8 cellular contexts compared by ENCODE assay signal in the genomic region with DNA sequence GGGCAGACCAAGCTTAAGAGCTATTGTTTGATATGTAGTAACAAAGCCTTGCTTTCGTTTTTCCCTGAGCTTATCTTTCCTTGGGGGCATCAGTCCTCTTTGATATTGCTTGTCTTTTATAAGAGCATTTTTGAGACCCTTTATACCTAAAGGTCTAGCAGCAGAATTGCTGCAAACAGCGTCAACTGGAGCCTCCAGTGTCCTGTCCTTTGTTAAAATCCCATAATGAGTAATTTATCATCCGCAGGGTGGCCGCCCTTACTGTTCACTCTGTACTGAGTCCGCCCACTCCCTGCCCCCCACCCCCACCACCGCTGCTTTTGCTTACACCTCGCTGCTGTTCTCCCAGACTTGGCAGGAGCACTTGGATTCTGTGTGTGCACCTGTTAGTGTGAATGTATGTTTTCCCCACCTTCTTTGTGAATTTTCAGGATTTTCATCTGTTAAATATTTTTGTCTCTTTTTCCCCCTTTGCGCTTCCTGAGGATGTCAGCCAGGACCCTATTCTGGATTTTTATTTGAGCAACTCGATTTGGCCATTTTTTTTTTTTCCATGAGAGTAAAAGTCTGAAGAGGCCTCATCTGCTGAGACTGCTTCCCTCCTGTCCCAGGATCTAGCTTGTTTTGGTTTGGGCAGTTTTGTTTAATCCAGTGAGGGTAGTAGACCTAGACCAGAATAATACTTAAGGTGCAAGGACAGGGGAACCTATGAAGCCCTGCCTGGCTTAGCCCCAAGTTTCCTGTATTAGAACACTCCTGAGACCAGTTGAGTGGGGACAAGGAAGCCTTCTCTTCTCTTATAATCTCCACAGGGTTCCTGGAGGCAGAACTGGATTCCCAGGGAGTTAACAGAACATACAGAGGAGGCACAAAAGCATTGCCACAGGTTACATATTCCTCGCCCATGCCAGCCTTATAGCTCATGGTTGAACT. TPM values are rescaled to one million over a fixed set of nuclear protein-coding genes. Genes with fewer than 3 reads are reported as not detected.
DNase-seq lines count a peak whose midpoint lies in the region; ATAC-seq, FAIRE-seq and TF ChIP-seq lines count a peak whose summit lies in the region.

No MANE protein-coding gene starts in this region.

- DNase-seq in Panc1 (ENCODE audit: low read depth, low spot score) (no peak), frontal cortex (ENCODE audit: low spot score in 2 of 2) (no peak), ureter (ENCODE audit: low spot score) (no peak), putamen (ENCODE audit: low spot score) (no peak)
- DNase-seq in stimulated activated CD8-positive, alpha-beta memory T cell treated with anti-CD3 and anti-CD28 coated beads, Interleukin-4, amount 100 ng/mL, for 48 hours: peak; percentile 42

- TF ChIP-seq CTCF in HEK293 (tag by site-specific recombination; IDR thresholded peaks at IDR 0.05) (no peak), Panc1 (IDR thresholded peaks at IDR 0.05) (no peak), gastroesophageal sphincter (IDR thresholded peaks at IDR 0.05) (no peak)

- TF ChIP-seq EP300 in gastroesophageal sphincter (IDR thresholded peaks at IDR 0.05): no peak

- intact Hi-C loops in Panc1 (cut with micrococcal nuclease; ENCODE audit: unreplicated experiment): no loop called here

- ATAC-seq in Panc1 (no peak), gastroesophageal sphincter (no peak), HG02759 (IDR thresholded peaks at IDR 0.05; ENCODE audit: unreplicated experiment) (no peak)

- H3K4me3 ChIP-seq in HEK293 (ENCODE audit: low read depth, low read length) (no peak overlapping the region), Panc1 (ENCODE audit: low read depth in 2 of 2, low read length in 2 of 2) (0 out of 4 replicates have a peak overlapping the region, but pooled peaks of 1 of the 2 experiments have one; percentile 1), gastroesophageal sphincter (no peak overlapping the region)

- CTCF ChIA-PET in HEK293 (lab: Yijun Ruan, JAX): interaction anchor here (0.6 to 4.1 kb wide), 11 partner anchors 7 to 406 kb away, joined by 3 to 36 read pairs (median 4); a partner anchor contains a TSS
- CTCF ChIA-PET in Panc1 (lab: Charles Lee): interaction anchor here (1.4 kb wide), 1 partner anchor 13 kb away, joined by 9 read pairs; no protein-coding TSS in a partner anchor

- POLR2A ChIA-PET in HEK293 (lab: Yijun Ruan, JAX) (interaction anchor here (1.8 kb wide), 1 partner anchor 118 kb away, joined by 3 read pairs; a partner anchor contains a TSS), Panc1 (lab: Charles Lee) (no interaction called here)

- H3K9me3 ChIP-seq in HEK293 (ENCODE audit: control insufficient read depth, insufficient read depth, low read depth, low read length): no peaks in the 10 kb centered on the region
- no peaks in the 10 kb centered on the region for H3K9me3 ChIP-seq in Panc1 (ENCODE audit: control insufficient read depth, insufficient read depth, low read depth, low read length)
- no peaks in the 10 kb centered on the region for H3K9me3 ChIP-seq in gastroesophageal sphincter

- H3K27ac ChIP-seq in HEK293 (ENCODE audit: extremely low read depth, low read depth, low read length): peak overlapping the region; percentile 72
- peak overlapping the region; percentile 98 for H3K27ac ChIP-seq in Panc1 (ENCODE audit: low read length)
- H3K27ac ChIP-seq in gastroesophageal sphincter: peak overlapping the region; percentile 90 to 98 (median 96)

- no TSS peak for BruUV-seq in Panc1 (replicated peaks; lab: Mats Ljungman, UMichigan)

- in situ Hi-C loops in Panc1 (cut with HindIII; ENCODE audit: low pct_unique_long_range_greater_than_20kb, low sequenced_read_pairs): no loop called here

- H3K27me3 ChIP-seq in Panc1 (ENCODE audit: control insufficient read depth, insufficient read depth, low read length) (no peaks in the 10 kb centered on the region), gastroesophageal sphincter (no peaks in the 10 kb centered on the region)

- TF ChIP-seq POLR2A in gastroesophageal sphincter (IDR thresholded peaks at IDR 0.05): no peak

- 34 to 49% methylated on average over 4 to 9 of the region's 10 CpGs for WGBS in gastroesophageal sphincter (ENCODE audit: low coverage in 1 of 2), 2 donors

- H3K36me3 ChIP-seq in HEK293 (ENCODE audit: control insufficient read depth in 2 of 2, insufficient read depth in 1 of 2, low read length in 2 of 2) (peaks cover 7 to 13% of the 10 kb centered on the region in 2 experiments; a peak in 2 of 3 replicates), Panc1 (ENCODE audit: control insufficient read depth, insufficient read depth, low read length) (no peaks in the 10 kb centered on the region), gastroesophageal sphincter (peaks cover 0 to 32% of the 10 kb centered on the region in 2 donors)

- H3K4me1 ChIP-seq in HEK293 (ENCODE audit: control insufficient read depth, insufficient read depth, low read length) (peaks cover 39% of the 10 kb centered on the region), Panc1 (ENCODE audit: control insufficient read depth, insufficient read depth, low read length) (peaks cover 52% of the 10 kb centered on the region), gastroesophageal sphincter (peaks cover 46 to 77% (median 49%) of the 10 kb centered on the region in 3 donors)

- FAIRE-seq in frontal cortex (lab: Jason Lieb, UNC): no peak

TF ChIP-seq in HEK293, 187 proteins besides CTCF, POLR2A, EP300 and RAD21 (continues in another document):
- TF ChIP-seq SP7 (tag by site-specific recombination; IDR thresholded peaks at IDR 0.05): 0 out of 2 replicates have a peak, but pooled peaks have one; percentile 13
- TF ChIP-seq GFI1B (tag by site-specific recombination; IDR thresholded peaks at IDR 0.05): no peak
- TF ChIP-seq, protein P1, sequence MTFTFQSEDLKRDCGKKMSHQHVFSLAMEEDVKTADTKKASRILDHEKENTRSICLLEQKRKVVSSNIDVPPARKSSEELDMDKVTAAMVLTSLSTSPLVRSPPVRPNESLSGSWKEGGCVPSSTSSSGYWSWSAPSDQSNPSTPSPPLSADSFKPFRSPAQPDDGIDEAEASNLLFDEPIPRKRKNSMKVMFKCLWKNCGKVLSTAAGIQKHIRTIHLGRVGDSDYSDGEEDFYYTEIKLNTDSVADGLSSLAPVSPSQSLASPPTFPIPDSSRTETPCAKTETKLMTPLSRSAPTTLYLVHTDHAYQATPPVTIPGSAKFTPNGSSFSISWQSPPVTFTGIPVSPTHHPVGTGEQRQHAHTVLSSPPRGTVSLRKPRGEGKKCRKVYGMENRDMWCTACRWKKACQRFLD (tag by site-specific recombination; IDR thresholded peaks at IDR 0.05): no peak
- TF ChIP-seq ZFP41 (tag by site-specific recombination; IDR thresholded peaks at IDR 0.05; ENCODE audit: borderline replicate concordance): no peak
- no peak for TF ChIP-seq ZNF266 (tag by site-specific recombination; IDR thresholded peaks at IDR 0.05; ENCODE audit: low read depth)
- no peak for TF ChIP-seq ZBTB7A (tag by site-specific recombination; IDR thresholded peaks at IDR 0.05; ENCODE audit: low read depth)
- no peak for TF ChIP-seq ZNF621 (tag by site-specific recombination; IDR thresholded peaks at IDR 0.05)
- no peak for TF ChIP-seq ZNF16 (tag by site-specific recombination; IDR thresholded peaks at IDR 0.05; ENCODE audit: low read depth)
- TF ChIP-seq BCL11B (tag by site-specific recombination; IDR thresholded peaks at IDR 0.05; ENCODE audit: low read depth): no peak
- TF ChIP-seq ZNF514 (tag by site-specific recombination; IDR thresholded peaks at IDR 0.05): no peak
- TF ChIP-seq ZNF10 (tag by site-specific recombination; IDR thresholded peaks at IDR 0.05): no peak
- TF ChIP-seq, protein P2, sequence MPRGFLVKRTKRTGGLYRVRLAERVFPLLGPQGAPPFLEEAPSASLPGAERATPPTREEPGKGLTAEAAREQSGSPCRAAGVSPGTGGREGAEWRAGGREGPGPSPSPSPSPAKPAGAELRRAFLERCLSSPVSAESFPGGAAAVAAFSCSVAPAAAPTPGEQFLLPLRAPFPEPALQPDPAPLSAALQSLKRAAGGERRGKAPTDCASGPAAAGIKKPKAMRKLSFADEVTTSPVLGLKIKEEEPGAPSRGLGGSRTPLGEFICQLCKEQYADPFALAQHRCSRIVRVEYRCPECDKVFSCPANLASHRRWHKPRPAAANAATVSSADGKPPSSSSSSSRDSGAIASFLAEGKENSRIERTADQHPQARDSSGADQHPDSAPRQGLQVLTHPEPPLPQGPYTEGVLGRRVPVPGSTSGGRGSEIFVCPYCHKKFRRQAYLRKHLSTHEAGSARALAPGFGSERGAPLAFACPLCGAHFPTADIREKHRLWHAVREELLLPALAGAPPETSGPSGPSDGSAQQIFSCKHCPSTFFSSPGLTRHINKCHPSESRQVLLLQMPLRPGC (tag by site-specific recombination; IDR thresholded peaks at IDR 0.05): no peak
- TF ChIP-seq GLIS1 (tag by site-specific recombination; IDR thresholded peaks at IDR 0.05): no peak

RNA-seq across cellular contexts. Expression of a gene that starts 8.1 kb away (rescaled TPM):
- total RNA-seq in Panc1 (2021; ENCODE audit: unreplicated experiment) (42.5 TPM), gastroesophageal sphincter (10 to 100 TPM; 26.0 to 60.1 (median 36.6) TPM), frontal cortex (2.0 TPM), ureter (28.0 TPM)
- 20.1 TPM for polyA plus RNA-seq in Panc1 (2012; ENCODE audit: insufficient read length)

RNA-seq across cellular contexts. Expression of a gene that starts 26.6 kb away (rescaled TPM):
- total RNA-seq in Panc1 (2021; ENCODE audit: unreplicated experiment) (3.0 TPM), gastroesophageal sphincter (1 to 10 TPM in 1 of 4 donors, not detected in 3; 5.6 TPM), frontal cortex (not detected), ureter (2.8 TPM)
- polyA plus RNA-seq in Panc1 (2012; ENCODE audit: insufficient read length): not detected

RNA-seq across cellular contexts. Expression of a gene that starts 38.8 kb away (rescaled TPM):
- total RNA-seq in Panc1 (2021; ENCODE audit: unreplicated experiment): 66.4 TPM
- 51.5 TPM for polyA plus RNA-seq in Panc1 (2012; ENCODE audit: insufficient read length)
- 10 to 100 TPM; 16.1 to 53.2 (median 50.0) TPM for total RNA-seq in gastroesophageal sphincter
- 6.1 TPM for total RNA-seq in frontal cortex
- total RNA-seq in ureter: 52.4 TPM

RNA-seq across cellular contexts. Expression of a gene that starts 39.0 kb away (rescaled TPM):
- total RNA-seq in Panc1 (2021; ENCODE audit: unreplicated experiment) (0.59 TPM), gastroesophageal sphincter (1 to 10 TPM in 2 of 4 donors, not detected in 2; 1.8 to 1.9 TPM), frontal cortex (0.41 TPM), ureter (0.29 TPM)
- 1.2 TPM for polyA plus RNA-seq in Panc1 (2012; ENCODE audit: insufficient read length)

RNA-seq across cellular contexts. Expression of a gene that starts 55.0 kb away (rescaled TPM):
- total RNA-seq in Panc1 (2021; ENCODE audit: unreplicated experiment) (13.8 TPM), gastroesophageal sphincter (10 to 100 TPM in 3 of 4 donors, 1 to 10 TPM in 1; 6.8 to 42.5 (median 16.6) TPM), frontal cortex (3.3 TPM), ureter (76.4 TPM)
- polyA plus RNA-seq in Panc1 (2012; ENCODE audit: insufficient read length): 28.9 TPM
